In the genomic region with DNA sequence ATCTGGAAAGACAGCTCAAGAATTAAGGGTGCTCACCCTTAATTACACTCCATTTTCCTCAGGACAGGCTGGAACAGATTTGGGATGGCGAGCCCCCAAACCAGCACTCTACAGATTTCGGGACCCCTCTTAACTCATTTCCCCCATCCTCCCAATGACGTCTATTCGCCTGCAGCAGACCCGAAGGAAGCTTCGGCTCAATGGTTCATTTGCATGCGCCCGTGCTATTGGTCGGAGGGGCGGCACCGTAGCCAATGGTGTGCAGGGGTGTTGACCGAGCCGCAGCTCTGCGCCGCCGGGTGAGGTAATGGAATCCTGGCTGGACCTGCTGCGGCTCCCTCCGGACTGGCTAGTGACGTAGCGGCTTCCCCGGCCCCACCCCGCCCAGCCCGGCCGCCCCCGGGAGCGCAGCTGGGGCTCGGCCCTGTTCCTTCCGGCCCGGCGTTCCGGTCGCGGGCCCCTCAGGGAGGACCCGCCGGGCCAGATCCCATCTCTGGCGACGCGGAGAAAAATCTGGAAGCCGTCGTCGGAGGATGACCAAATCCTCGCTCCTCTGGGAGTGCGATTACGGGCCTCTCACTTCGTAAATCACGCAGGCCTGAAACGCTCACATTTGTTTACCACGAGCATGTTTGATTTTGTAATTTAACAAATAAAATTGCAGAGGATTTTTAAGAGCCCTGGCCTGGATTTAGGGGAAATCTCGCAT, we compare ENCODE assay signal across 1 cellular context.
TF ChIP-seq lines count a peak whose summit lies in the region.

No MANE protein-coding gene starts in this region.

TF ChIP-seq in SK-N-SH, 30 proteins besides CTCF, POLR2A, EP300 and RAD21 (continued from another document):
- TF ChIP-seq RCOR1 (IDR thresholded peaks at IDR 0.05; ENCODE audit: low read length), result no peak
- TF ChIP-seq EZH2phosphoT487 (IDR thresholded peaks at IDR 0.05; ENCODE audit: borderline replicate concordance, low read depth), result no peak
- TF ChIP-seq GABPA (IDR thresholded peaks at IDR 0.05; ENCODE audit: low read depth), result no peak; the same call in 1 of the 2 replicates
- TF ChIP-seq, protein P1, sequence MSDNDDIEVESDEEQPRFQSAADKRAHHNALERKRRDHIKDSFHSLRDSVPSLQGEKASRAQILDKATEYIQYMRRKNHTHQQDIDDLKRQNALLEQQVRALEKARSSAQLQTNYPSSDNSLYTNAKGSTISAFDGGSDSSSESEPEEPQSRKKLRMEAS (IDR thresholded peaks at IDR 0.05; ENCODE audit: low read depth), result 0 out of 2 replicates have a peak, but pooled peaks have one; percentile 3
- no peak for TF ChIP-seq ELF1 (IDR thresholded peaks at IDR 0.05)
- TF ChIP-seq, protein P2, sequence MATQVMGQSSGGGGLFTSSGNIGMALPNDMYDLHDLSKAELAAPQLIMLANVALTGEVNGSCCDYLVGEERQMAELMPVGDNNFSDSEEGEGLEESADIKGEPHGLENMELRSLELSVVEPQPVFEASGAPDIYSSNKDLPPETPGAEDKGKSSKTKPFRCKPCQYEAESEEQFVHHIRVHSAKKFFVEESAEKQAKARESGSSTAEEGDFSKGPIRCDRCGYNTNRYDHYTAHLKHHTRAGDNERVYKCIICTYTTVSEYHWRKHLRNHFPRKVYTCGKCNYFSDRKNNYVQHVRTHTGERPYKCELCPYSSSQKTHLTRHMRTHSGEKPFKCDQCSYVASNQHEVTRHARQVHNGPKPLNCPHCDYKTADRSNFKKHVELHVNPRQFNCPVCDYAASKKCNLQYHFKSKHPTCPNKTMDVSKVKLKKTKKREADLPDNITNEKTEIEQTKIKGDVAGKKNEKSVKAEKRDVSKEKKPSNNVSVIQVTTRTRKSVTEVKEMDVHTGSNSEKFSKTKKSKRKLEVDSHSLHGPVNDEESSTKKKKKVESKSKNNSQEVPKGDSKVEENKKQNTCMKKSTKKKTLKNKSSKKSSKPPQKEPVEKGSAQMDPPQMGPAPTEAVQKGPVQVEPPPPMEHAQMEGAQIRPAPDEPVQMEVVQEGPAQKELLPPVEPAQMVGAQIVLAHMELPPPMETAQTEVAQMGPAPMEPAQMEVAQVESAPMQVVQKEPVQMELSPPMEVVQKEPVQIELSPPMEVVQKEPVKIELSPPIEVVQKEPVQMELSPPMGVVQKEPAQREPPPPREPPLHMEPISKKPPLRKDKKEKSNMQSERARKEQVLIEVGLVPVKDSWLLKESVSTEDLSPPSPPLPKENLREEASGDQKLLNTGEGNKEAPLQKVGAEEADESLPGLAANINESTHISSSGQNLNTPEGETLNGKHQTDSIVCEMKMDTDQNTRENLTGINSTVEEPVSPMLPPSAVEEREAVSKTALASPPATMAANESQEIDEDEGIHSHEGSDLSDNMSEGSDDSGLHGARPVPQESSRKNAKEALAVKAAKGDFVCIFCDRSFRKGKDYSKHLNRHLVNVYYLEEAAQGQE (IDR thresholded peaks at IDR 0.05; ENCODE audit: low read depth, low read length), result no peak
- no peak for TF ChIP-seq CHD2 (IDR thresholded peaks at IDR 0.05; ENCODE audit: low read length, partially characterized antibody)
- TF ChIP-seq, protein P3, sequence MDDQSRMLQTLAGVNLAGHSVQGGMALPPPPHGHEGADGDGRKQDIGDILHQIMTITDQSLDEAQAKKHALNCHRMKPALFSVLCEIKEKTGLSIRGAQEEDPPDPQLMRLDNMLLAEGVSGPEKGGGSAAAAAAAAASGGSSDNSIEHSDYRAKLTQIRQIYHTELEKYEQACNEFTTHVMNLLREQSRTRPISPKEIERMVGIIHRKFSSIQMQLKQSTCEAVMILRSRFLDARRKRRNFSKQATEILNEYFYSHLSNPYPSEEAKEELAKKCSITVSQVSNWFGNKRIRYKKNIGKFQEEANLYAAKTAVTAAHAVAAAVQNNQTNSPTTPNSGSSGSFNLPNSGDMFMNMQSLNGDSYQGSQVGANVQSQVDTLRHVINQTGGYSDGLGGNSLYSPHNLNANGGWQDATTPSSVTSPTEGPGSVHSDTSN (IDR thresholded peaks at IDR 0.05), result no peak
- 0 out of 2 replicates have a peak, but pooled peaks have one; percentile 16 for TF ChIP-seq TCF12 (IDR thresholded peaks at IDR 0.05)
- TF ChIP-seq, protein P4, sequence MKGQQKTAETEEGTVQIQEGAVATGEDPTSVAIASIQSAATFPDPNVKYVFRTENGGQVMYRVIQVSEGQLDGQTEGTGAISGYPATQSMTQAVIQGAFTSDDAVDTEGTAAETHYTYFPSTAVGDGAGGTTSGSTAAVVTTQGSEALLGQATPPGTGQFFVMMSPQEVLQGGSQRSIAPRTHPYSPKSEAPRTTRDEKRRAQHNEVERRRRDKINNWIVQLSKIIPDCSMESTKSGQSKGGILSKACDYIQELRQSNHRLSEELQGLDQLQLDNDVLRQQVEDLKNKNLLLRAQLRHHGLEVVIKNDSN (IDR thresholded peaks at IDR 0.05; ENCODE audit: borderline replicate concordance, low read depth), result no peak
- TF ChIP-seq, protein P5, sequence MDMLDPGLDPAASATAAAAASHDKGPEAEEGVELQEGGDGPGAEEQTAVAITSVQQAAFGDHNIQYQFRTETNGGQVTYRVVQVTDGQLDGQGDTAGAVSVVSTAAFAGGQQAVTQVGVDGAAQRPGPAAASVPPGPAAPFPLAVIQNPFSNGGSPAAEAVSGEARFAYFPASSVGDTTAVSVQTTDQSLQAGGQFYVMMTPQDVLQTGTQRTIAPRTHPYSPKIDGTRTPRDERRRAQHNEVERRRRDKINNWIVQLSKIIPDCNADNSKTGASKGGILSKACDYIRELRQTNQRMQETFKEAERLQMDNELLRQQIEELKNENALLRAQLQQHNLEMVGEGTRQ (IDR thresholded peaks at IDR 0.05; ENCODE audit: borderline replicate concordance, low read depth, low read length), result no peak
- TF ChIP-seq, protein P6, sequence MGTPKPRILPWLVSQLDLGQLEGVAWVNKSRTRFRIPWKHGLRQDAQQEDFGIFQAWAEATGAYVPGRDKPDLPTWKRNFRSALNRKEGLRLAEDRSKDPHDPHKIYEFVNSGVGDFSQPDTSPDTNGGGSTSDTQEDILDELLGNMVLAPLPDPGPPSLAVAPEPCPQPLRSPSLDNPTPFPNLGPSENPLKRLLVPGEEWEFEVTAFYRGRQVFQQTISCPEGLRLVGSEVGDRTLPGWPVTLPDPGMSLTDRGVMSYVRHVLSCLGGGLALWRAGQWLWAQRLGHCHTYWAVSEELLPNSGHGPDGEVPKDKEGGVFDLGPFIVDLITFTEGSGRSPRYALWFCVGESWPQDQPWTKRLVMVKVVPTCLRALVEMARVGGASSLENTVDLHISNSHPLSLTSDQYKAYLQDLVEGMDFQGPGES (IDR thresholded peaks at IDR 0.05; ENCODE audit: low read depth, low read length), result no peak
